In the genomic region with DNA sequence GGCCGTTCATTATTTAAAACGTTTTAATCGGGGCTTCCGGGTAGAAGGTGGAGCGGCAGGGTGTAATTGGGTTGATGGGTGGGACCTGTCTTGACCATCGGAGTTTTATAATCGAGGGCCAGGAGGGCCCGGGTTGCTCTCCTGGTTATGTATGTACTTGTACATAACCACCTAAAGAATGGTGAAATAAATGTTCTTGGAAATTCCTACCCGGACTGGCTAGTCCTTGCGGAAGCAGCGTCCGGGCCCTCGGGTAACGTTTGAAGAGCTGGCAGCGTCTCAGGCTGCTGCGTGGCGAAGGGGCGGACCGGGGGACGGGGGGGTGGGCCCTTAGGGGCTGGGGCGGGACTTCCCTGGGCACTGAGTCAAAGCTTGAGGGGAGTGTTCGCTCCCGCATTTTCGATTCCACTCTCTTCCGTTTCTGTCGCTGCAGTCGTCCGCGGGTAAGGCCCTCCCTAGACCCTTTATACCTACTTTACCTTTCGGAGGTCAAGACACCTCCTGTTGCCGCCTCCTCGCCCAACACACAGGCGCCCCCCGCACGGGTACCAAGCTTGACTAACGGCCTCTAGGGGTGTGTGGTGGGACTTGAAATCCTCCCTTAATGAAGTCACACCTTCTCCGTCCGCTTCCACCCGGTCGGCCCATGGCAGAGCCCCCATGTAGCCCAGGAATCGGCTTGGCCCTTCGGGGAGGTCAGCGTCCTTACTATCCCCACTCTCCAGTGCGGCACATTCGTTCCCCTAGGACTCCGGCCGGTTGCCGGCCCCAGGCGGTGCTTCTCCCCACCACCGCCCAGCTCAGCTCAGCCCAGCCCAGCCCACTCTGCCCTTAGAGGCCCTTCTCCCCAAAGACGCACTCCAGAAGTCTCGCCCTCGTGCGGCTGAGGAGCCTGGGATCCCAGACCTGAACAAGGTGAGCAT, we compare ENCODE assay signal across 1 cellular context.
TF ChIP-seq lines count a peak whose summit lies in the region.

TMEM106A (plus strand) TSS at position 396 of the 923 bp plus-strand sequence. CDS start 1,167 bp downstream, outside the sequence.

TF ChIP-seq in WTC11, 78 proteins besides CTCF, POLR2A, EP300 and RAD21 (continued from another document):
- TF ChIP-seq, protein P1, sequence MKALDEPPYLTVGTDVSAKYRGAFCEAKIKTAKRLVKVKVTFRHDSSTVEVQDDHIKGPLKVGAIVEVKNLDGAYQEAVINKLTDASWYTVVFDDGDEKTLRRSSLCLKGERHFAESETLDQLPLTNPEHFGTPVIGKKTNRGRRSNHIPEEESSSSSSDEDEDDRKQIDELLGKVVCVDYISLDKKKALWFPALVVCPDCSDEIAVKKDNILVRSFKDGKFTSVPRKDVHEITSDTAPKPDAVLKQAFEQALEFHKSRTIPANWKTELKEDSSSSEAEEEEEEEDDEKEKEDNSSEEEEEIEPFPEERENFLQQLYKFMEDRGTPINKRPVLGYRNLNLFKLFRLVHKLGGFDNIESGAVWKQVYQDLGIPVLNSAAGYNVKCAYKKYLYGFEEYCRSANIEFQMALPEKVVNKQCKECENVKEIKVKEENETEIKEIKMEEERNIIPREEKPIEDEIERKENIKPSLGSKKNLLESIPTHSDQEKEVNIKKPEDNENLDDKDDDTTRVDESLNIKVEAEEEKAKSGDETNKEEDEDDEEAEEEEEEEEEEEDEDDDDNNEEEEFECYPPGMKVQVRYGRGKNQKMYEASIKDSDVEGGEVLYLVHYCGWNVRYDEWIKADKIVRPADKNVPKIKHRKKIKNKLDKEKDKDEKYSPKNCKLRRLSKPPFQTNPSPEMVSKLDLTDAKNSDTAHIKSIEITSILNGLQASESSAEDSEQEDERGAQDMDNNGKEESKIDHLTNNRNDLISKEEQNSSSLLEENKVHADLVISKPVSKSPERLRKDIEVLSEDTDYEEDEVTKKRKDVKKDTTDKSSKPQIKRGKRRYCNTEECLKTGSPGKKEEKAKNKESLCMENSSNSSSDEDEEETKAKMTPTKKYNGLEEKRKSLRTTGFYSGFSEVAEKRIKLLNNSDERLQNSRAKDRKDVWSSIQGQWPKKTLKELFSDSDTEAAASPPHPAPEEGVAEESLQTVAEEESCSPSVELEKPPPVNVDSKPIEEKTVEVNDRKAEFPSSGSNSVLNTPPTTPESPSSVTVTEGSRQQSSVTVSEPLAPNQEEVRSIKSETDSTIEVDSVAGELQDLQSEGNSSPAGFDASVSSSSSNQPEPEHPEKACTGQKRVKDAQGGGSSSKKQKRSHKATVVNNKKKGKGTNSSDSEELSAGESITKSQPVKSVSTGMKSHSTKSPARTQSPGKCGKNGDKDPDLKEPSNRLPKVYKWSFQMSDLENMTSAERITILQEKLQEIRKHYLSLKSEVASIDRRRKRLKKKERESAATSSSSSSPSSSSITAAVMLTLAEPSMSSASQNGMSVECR (CRISPR knock-in tag; IDR thresholded peaks at IDR 0.05; ENCODE audit: borderline replicate concordance), result peak; percentile 48; the same call in 1 of the 2 replicates
- no peak for TF ChIP-seq OVOL2 (CRISPR knock-in tag; IDR thresholded peaks at IDR 0.05; ENCODE audit: borderline replicate concordance)
- TF ChIP-seq SP1 (CRISPR knock-in tag; conservative IDR thresholded peaks at IDR 0.05), result no peak
- TF ChIP-seq, protein P2, sequence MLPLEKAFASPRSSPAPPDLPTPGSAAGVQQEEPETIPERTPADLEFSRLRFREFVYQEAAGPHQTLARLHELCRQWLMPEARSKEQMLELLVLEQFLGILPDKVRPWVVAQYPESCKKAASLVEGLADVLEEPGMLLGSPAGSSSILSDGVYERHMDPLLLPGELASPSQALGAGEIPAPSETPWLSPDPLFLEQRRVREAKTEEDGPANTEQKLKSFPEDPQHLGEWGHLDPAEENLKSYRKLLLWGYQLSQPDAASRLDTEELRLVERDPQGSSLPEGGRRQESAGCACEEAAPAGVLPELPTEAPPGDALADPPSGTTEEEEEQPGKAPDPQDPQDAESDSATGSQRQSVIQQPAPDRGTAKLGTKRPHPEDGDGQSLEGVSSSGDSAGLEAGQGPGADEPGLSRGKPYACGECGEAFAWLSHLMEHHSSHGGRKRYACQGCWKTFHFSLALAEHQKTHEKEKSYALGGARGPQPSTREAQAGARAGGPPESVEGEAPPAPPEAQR (CRISPR knock-in tag; IDR thresholded peaks at IDR 0.05), result no peak
- TF ChIP-seq GTF2I (CRISPR knock-in tag; conservative IDR thresholded peaks at IDR 0.05), result no peak
- TF ChIP-seq ESRRA (CRISPR knock-in tag; IDR thresholded peaks at IDR 0.05; ENCODE audit: borderline replicate concordance), result peak; percentile 44; the same call in 1 of the 2 replicates
